Comparison of ENCODE assay signal across 8 cellular contexts in the genomic region with DNA sequence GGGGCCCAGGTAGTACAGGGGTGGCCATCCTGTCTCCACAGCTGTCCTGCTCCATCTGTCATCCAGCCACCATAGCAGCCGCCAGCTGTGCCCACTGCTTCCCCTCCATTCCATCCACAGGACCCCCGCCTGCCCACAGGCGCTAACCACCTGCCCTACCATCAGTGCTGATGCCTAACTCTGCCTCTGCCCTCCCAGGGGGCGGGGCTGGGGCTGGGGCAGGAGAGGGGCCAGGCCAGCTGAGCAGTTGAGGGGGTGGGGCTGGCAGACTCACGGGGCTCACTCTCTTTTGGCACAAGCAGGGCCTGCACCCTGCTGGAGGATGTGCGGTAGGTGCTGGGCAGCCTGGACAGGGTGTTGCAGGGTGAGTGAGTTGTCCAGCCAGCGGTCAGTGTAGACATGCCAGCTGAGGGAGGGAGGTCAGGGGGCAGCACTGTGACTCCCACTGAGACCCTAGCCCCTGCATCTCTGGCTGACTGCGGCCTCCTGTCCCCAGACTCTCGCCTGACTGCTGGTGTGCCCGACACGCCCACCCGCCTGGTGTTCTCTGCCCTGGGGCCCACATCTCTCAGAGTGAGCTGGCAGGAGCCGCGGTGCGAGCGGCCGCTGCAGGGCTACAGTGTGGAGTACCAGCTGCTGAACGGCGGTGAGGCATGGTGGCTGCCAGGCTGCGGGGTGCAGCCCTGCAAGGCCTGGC. TPM values are rescaled to one million over a fixed set of nuclear protein-coding genes. Genes with fewer than 3 reads are reported as not detected.
DNase-seq lines count a peak whose midpoint lies in the region; ATAC-seq and TF ChIP-seq lines count a peak whose summit lies in the region.

No MANE protein-coding gene starts in this region.

- intact Hi-C loops in MCF 10A (cut with micrococcal nuclease) (no loop called here), breast epithelium (cut with DNase I; ENCODE audit: low total_unique reads) (loop anchor here (2.0 kb wide), 1 partner anchor 243 kb away; no protein-coding TSS in a partner anchor)

- H3K27me3 ChIP-seq in breast epithelium (no peaks in the 10 kb centered on the region), endodermal cell (ENCODE audit: control insufficient read depth, insufficient read depth, low read length, poor library complexity, severe bottlenecking) (no peaks in the 10 kb centered on the region)

- H3K27me3 Mint-ChIP-seq in MCF 10A (ENCODE audit: insufficient read depth, unreplicated experiment) (no peaks in the 10 kb centered on the region), endodermal cell (ENCODE audit: insufficient read depth) (peaks cover 5% of the 10 kb centered on the region)
- no peaks in the 10 kb centered on the region for H3K27me3 Mint-ChIP-seq in stimulated activated naive B cell treated with anti-CD40 and anti-IgM and Interleukin-4, amounts not matched to agents 10 μg/mL and 1 μg/mL and 100 μg/mL, for 72 hours

- H3K27ac ChIP-seq in breast epithelium (no peak overlapping the region), endodermal cell (ENCODE audit: low read depth, low read length) (no peak overlapping the region)

- H3K9ac ChIP-seq in endodermal cell (ENCODE audit: extremely low read depth, low read length, poor library complexity, severe bottlenecking) = no peak overlapping the region

- POLR2A ChIA-PET in MCF 10A (lab: Yijun Ruan, JAX) = interaction anchor here (0.9 to 1.5 kb wide), 3 partner anchors 9 to 79 kb away, joined by 3 to 4 read pairs (median 4); no protein-coding TSS in a partner anchor

- H3K36me3 ChIP-seq in breast epithelium (peaks cover 5% of the 10 kb centered on the region), endodermal cell (ENCODE audit: control insufficient read depth, insufficient read depth, low read length) (no peaks in the 10 kb centered on the region)

- no peak overlapping the region for H3K4me3 Mint-ChIP-seq in MCF 10A (ENCODE audit: unreplicated experiment)
- no peak overlapping the region for H3K4me3 Mint-ChIP-seq in endodermal cell
- peak overlapping the region; percentile 5 to 66 for H3K4me3 Mint-ChIP-seq in stimulated activated naive B cell treated with anti-CD40 and anti-IgM and Interleukin-4, amounts not matched to agents 10 μg/mL and 1 μg/mL and 100 μg/mL, for 72 hours

- DNase-seq in MCF 10A (ENCODE audit: unreplicated experiment) = no peak
- DNase-seq in breast epithelium (ENCODE audit: low spot score in 2 of 2) = no peak
- peak; percentile 86 for DNase-seq in NCI-H1694 treated with DMSO at 0.1 percent for 48 hours (lab: John Stamatoyannopoulos, UW)
- peak; percentile 69 for DNase-seq in endodermal cell
- no peak for DNase-seq in stimulated activated naive B cell treated with anti-CD40 and anti-IgM and Interleukin-4, amounts not matched to agents 10 μg/mL and 1 μg/mL and 100 μg/mL, for 72 hours
- no peak for DNase-seq in NK-92 (lab: John Stamatoyannopoulos, UW; ENCODE audit: unreplicated experiment)
- no peak for DNase-seq in AG08396 (ENCODE audit: low spot score)

- H3K4me3 ChIP-seq in breast epithelium = no peak overlapping the region
- H3K4me3 ChIP-seq in endodermal cell (ENCODE audit: low read length) = no peak overlapping the region

- peaks cover 0 to 5% of the 10 kb centered on the region in 2 donors for H3K4me1 ChIP-seq in breast epithelium
- peaks cover 5% of the 10 kb centered on the region for H3K4me1 ChIP-seq in endodermal cell (ENCODE audit: control insufficient read depth, insufficient read depth, low read length)

- 92 to 94% methylated on average over 9 to 20 of the region's 20 CpGs for WGBS in endodermal cell (ENCODE audit: insufficient coverage in 1 of 2, insufficient read length in 1 of 2), 2 experiments

- H3K9me3 Mint-ChIP-seq in MCF 10A (ENCODE audit: unreplicated experiment) (no peaks in the 10 kb centered on the region), endodermal cell (no peaks in the 10 kb centered on the region)
- no peaks in the 10 kb centered on the region for H3K9me3 Mint-ChIP-seq in stimulated activated naive B cell treated with anti-CD40 and anti-IgM and Interleukin-4, amounts not matched to agents 10 μg/mL and 1 μg/mL and 100 μg/mL, for 72 hours

- CTCF ChIA-PET in MCF 10A (lab: Yijun Ruan, JAX) = no interaction called here

- no TSS peak for BruUV-seq in MCF 10A (replicated peaks; lab: Mats Ljungman, UMichigan)

- H3K9me3 ChIP-seq in breast epithelium (no peaks in the 10 kb centered on the region), endodermal cell (ENCODE audit: control insufficient read depth, low read length) (no peaks in the 10 kb centered on the region)

- H3K4me1 Mint-ChIP-seq in MCF 10A (ENCODE audit: insufficient read depth, unreplicated experiment) (peaks cover 6% of the 10 kb centered on the region), endodermal cell (peaks cover 9% of the 10 kb centered on the region)
- H3K4me1 Mint-ChIP-seq in stimulated activated naive B cell treated with anti-CD40 and anti-IgM and Interleukin-4, amounts not matched to agents 10 μg/mL and 1 μg/mL and 100 μg/mL, for 72 hours = peaks cover 7 to 12% of the 10 kb centered on the region in 2 donors

- H3K36me3 Mint-ChIP-seq in MCF 10A (ENCODE audit: insufficient read depth, unreplicated experiment) (peaks cover 93% of the 10 kb centered on the region), endodermal cell (ENCODE audit: low read depth) (no peaks in the 10 kb centered on the region)
- H3K36me3 Mint-ChIP-seq in stimulated activated naive B cell treated with anti-CD40 and anti-IgM and Interleukin-4, amounts not matched to agents 10 μg/mL and 1 μg/mL and 100 μg/mL, for 72 hours = peaks cover 6 to 8% of the 10 kb centered on the region in 2 donors

- H3K27ac Mint-ChIP-seq in MCF 10A (ENCODE audit: low read depth, unreplicated experiment) (peak overlapping the region; percentile 54), endodermal cell (no peak overlapping the region)
- peak overlapping the region; percentile 83 for H3K27ac Mint-ChIP-seq in stimulated activated naive B cell treated with anti-CD40 and anti-IgM and Interleukin-4, amounts not matched to agents 10 μg/mL and 1 μg/mL and 100 μg/mL, for 72 hours

- no peak for TF ChIP-seq POLR2A in breast epithelium (IDR thresholded peaks at IDR 0.05)

- no peak for ATAC-seq in stimulated activated naive B cell treated with anti-CD40 and anti-IgM and Interleukin-4, amounts not matched to agents 10 μg/mL and 1 μg/mL and 100 μg/mL, for 72 hours (replicated peaks)
- ATAC-seq in GM21423 (IDR thresholded peaks at IDR 0.05; ENCODE audit: unreplicated experiment) = no peak

- no peak for TF ChIP-seq CTCF in MCF 10A (IDR thresholded peaks at IDR 0.05; ENCODE audit: unreplicated experiment)
- no peak for TF ChIP-seq CTCF in breast epithelium (IDR thresholded peaks at IDR 0.05)
- TF ChIP-seq CTCF in endodermal cell (conservative IDR thresholded peaks at IDR 0.05) = peak; percentile 16

RNA-seq across cellular contexts. Expression of gene GALK1, which starts 9.6 kb away (rescaled TPM):
- total RNA-seq in MCF 10A (2022) = 8.7 and 9.8 TPM in 2 replicates
- 10 to 100 TPM; 21.9 to 32.1 (median 24.9) TPM for total RNA-seq in breast epithelium
- total RNA-seq in endodermal cell = 10 to 100 TPM; 26.7 to 33.2 TPM
- 25.1 TPM for polyA plus RNA-seq in endodermal cell (2013, experiment 1 of 2)
- 22.8 TPM for polyA plus RNA-seq in endodermal cell (2013, experiment 2 of 2)

RNA-seq across cellular contexts. Expression of gene UNK, which starts 29.3 kb away (rescaled TPM):
- 12.3 and 16.0 TPM in 2 replicates for total RNA-seq in MCF 10A (2022)
- 10 to 100 TPM; 18.7 to 43.3 (median 28.5) TPM for total RNA-seq in breast epithelium
- 10 to 100 TPM; 38.0 to 39.0 TPM for total RNA-seq in endodermal cell
- polyA plus RNA-seq in endodermal cell (2013, experiment 1 of 2) = 40.1 TPM
- polyA plus RNA-seq in endodermal cell (2013, experiment 2 of 2) = 37.5 TPM

RNA-seq across cellular contexts. Expression of gene ITGB4, which starts 34.1 kb away (rescaled TPM):
- total RNA-seq in MCF 10A (2022) (727 and 1,054 TPM in 2 replicates), breast epithelium (100 to 1,000 TPM in 1 of 3 donors, 10 to 100 TPM in 1, 1 to 10 TPM in 1; 9.8 to 125 (median 67.2) TPM), endodermal cell (1 to 10 TPM; 3.4 to 5.1 TPM)
- polyA plus RNA-seq in endodermal cell (2013, experiment 1 of 2) = 0.39 TPM
- polyA plus RNA-seq in endodermal cell (2013, experiment 2 of 2) = 0.87 TPM

Comparison
In these comparisons a context has a peak if more than half of its experiments do, and no peak if none do; other contexts are left out.
1. DNase-seq: peak in NCI-H1694 treated with DMSO at 0.1 percent for 48 hours (single experiment) and endodermal cell (single experiment); none in MCF 10A (single experiment), breast epithelium (0 of 2), stimulated activated naive B cell treated with anti-CD40 and anti-IgM and Interleukin-4, amounts not matched to agents 10 μg/mL and 1 μg/mL and 100 μg/mL, for 72 hours (single experiment), NK-92 (single experiment) and AG08396 (single experiment).
2. H3K4me3 Mint-ChIP-seq: peak in stimulated activated naive B cell treated with anti-CD40 and anti-IgM and Interleukin-4, amounts not matched to agents 10 μg/mL and 1 μg/mL and 100 μg/mL, for 72 hours (2 of 2); none in MCF 10A (single experiment) and endodermal cell (single experiment).